ENCODE assay signal across 18 cellular contexts in genomic region chr5:67548520-67549262, GRCh38.
DNase-seq lines count a peak whose midpoint lies in the region; ATAC-seq lines count a peak whose summit lies in the region.
"Had no signal": no experiment of that assay in that cellular context is flagged by ENCODE, and none has a peak within 500 bp of the region (broad histone marks: within the 10 kb centered on the region; RNA-seq: fewer than 3 reads in every experiment).

No MANE protein-coding gene starts in this region.

- peaks cover 10% of the 10 kb centered on the region for H3K4me1 Mint-ChIP-seq in activated CD4-positive, alpha-beta T cell treated with anti-CD3 and anti-CD28 coated beads, Interleukin-2, amount 10 ng/mL, durations not matched to agents 7 days and 5 days
- H3K4me1 Mint-ChIP-seq in T-cell: peaks cover 16 to 21% (median 19%) of the 10 kb centered on the region in 3 donors

- ATAC-seq in T-cell (replicated peaks in 1 of 4) (no peak), left lobe of liver (peak; percentile 81), GM21619 (IDR thresholded peaks at IDR 0.05; ENCODE audit: unreplicated experiment) (no peak)

- POLR2A ChIA-PET in activated CD4-positive, alpha-beta T cell treated with anti-CD3 and anti-CD28 coated beads, Interleukin-2, amount 10 ng/mL, durations not matched to agents 7 days and 5 days (lab: Charles Lee): no interaction called here
- POLR2A ChIA-PET in T-cell (lab: Charles Lee): no interaction called here

- H3K4me3 Mint-ChIP-seq in activated CD4-positive, alpha-beta T cell treated with anti-CD3 and anti-CD28 coated beads, Interleukin-2, amount 10 ng/mL, durations not matched to agents 7 days and 5 days: no peak overlapping the region
- peak overlapping the region in 2 of 3 donors; percentile 9 to 34 for H3K4me3 Mint-ChIP-seq in T-cell
- H3K4me3 Mint-ChIP-seq: HFFc6, IgD-negative memory B cell had no signal

- CTCF ChIA-PET in activated CD4-positive, alpha-beta T cell treated with anti-CD3 and anti-CD28 coated beads, Interleukin-2, amount 10 ng/mL, durations not matched to agents 7 days and 5 days (lab: Charles Lee): no interaction called here
- CTCF ChIA-PET in T-cell (lab: Charles Lee): no interaction called here

- H3K9me3 Mint-ChIP-seq in activated CD4-positive, alpha-beta T cell treated with anti-CD3 and anti-CD28 coated beads, Interleukin-2, amount 10 ng/mL, durations not matched to agents 7 days and 5 days: peaks cover 4% of the 10 kb centered on the region
- H3K9me3 Mint-ChIP-seq in T-cell: no peaks in the 10 kb centered on the region
- H3K9me3 Mint-ChIP-seq: HFFc6 had no signal

- peak overlapping the region; percentile 57 for H3K27ac Mint-ChIP-seq in activated CD4-positive, alpha-beta T cell treated with anti-CD3 and anti-CD28 coated beads, Interleukin-2, amount 10 ng/mL, durations not matched to agents 7 days and 5 days
- H3K27ac Mint-ChIP-seq in T-cell: no peak overlapping the region
- H3K27ac Mint-ChIP-seq: HFFc6, IgD-negative memory B cell had no signal

- no peaks in the 10 kb centered on the region for H3K36me3 Mint-ChIP-seq in activated CD4-positive, alpha-beta T cell treated with anti-CD3 and anti-CD28 coated beads, Interleukin-2, amount 10 ng/mL, durations not matched to agents 7 days and 5 days (ENCODE audit: low read depth)
- H3K36me3 Mint-ChIP-seq in T-cell: no peaks in the 10 kb centered on the region
- H3K36me3 Mint-ChIP-seq: CD4-positive, CD25-positive, alpha-beta regulatory T cell; IgD-negative memory B cell had no signal

- no peak for DNase-seq in activated CD4-positive, alpha-beta T cell treated with anti-CD3 and anti-CD28 coated beads, Interleukin-2, amount 10 ng/mL, durations not matched to agents 7 days and 5 days
- DNase-seq in activated CD4-positive, alpha-beta T cell treated with anti-CD3 and anti-CD28 coated beads for 4 hours: no peak
- no peak for DNase-seq in T-cell
- DNase-seq in left lobe of liver (ENCODE audit: low spot score): peak; percentile 48
- peak; percentile 72 for DNase-seq in renal cortical epithelial cell (ENCODE audit: low read depth)
- no peak for DNase-seq in A172 (ENCODE audit: low spot score)
- DNase-seq in anterior cingulate cortex (lab: John Stamatoyannopoulos, UW): no peak
- DNase-seq: activated gamma-delta T cell; CD4-positive, CD25-positive, alpha-beta regulatory T cell; erythroblast; heart right ventricle; HFFc6; NCI-H748 treated with DMSO at 0.1 percent for 48 hours; stimulated activated CD4-positive, alpha-beta T cell treated with anti-CD3 and anti-CD28 coated beads, Interleukin-12 subunit alpha, Interleukin-12 subunit beta, amount 100 ng/mL, for 4 hours; stimulated activated naive CD4-positive, alpha-beta T cell; SW 1271 had no signal

- no peaks in the 10 kb centered on the region for H3K27me3 Mint-ChIP-seq in activated CD4-positive, alpha-beta T cell treated with anti-CD3 and anti-CD28 coated beads, Interleukin-2, amount 10 ng/mL, durations not matched to agents 7 days and 5 days
- H3K27me3 Mint-ChIP-seq in T-cell: peaks cover 0 to 3% of the 10 kb centered on the region in 2 donors
- H3K27me3 Mint-ChIP-seq: CD4-positive, CD25-positive, alpha-beta regulatory T cell; IgD-negative memory B cell had no signal

Comparison
In these comparisons a context has a peak if more than half of its experiments do, and no peak if none do; other contexts are left out.
1. DNase-seq: peak in left lobe of liver (single experiment) and renal cortical epithelial cell (single experiment); none in activated CD4-positive, alpha-beta T cell treated with anti-CD3 and anti-CD28 coated beads, Interleukin-2, amount 10 ng/mL, durations not matched to agents 7 days and 5 days (single experiment), activated CD4-positive, alpha-beta T cell treated with anti-CD3 and anti-CD28 coated beads for 4 hours (0 of 2), T-cell (0 of 34), A172 (single experiment) and anterior cingulate cortex (0 of 58).